Comparison of ENCODE assay signal across 1 cellular context in genomic region chr1:70205437-70206118, GRCh38.
TF ChIP-seq lines count a peak whose summit lies in the region.

LRRC40 (minus strand) TSS chr1:70205579; CDS start chr1:70205540, 39 bp downstream.

TF ChIP-seq in HepG2, 621 proteins besides CTCF, POLR2A, EP300 and RAD21 (continued from another document):
- TF ChIP-seq ZHX1 (CRISPR knock-in tag; IDR thresholded peaks at IDR 0.05; ENCODE audit: low read depth) = peak; percentile 88; the same call in 1 of the 2 replicates
- no peak for TF ChIP-seq DDIT3 (CRISPR knock-in tag; IDR thresholded peaks at IDR 0.05)
- peak; percentile 67 for TF ChIP-seq ZNF18 (CRISPR knock-in tag; IDR thresholded peaks at IDR 0.05; ENCODE audit: insufficient replicate concordance)
- no peak for TF ChIP-seq NFE2L2 (IDR thresholded peaks at IDR 0.05; ENCODE audit: low read length)
- peak; percentile 42; the same call in 1 of the 2 replicates for TF ChIP-seq GPN1 (CRISPR knock-in tag; IDR thresholded peaks at IDR 0.05; ENCODE audit: borderline replicate concordance)
- TF ChIP-seq HBP1 (CRISPR knock-in tag; IDR thresholded peaks at IDR 0.05; ENCODE audit: low read depth) = peak; percentile 95; the same call in 1 of the 2 replicates
- no peak for TF ChIP-seq NPAS2 (CRISPR knock-in tag; IDR thresholded peaks at IDR 0.05; ENCODE audit: borderline replicate concordance)
- TF ChIP-seq KDM2A (CRISPR knock-in tag; IDR thresholded peaks at IDR 0.05; ENCODE audit: borderline replicate concordance, low read depth) = peak; percentile 98
- TF ChIP-seq ZNF367 (CRISPR knock-in tag; IDR thresholded peaks at IDR 0.05; ENCODE audit: borderline replicate concordance) = no peak
- peak; percentile 44; the same call in 1 of the 2 replicates for TF ChIP-seq ZNF790 (CRISPR knock-in tag; IDR thresholded peaks at IDR 0.05; ENCODE audit: borderline replicate concordance)
- no peak for TF ChIP-seq ZNF432 (CRISPR knock-in tag; IDR thresholded peaks at IDR 0.05; ENCODE audit: borderline replicate concordance)
- TF ChIP-seq ZFP90 (CRISPR knock-in tag; IDR thresholded peaks at IDR 0.05; ENCODE audit: borderline replicate concordance) = peak; percentile 16; the same call in 1 of the 2 replicates
- no peak for TF ChIP-seq ZNF570 (CRISPR knock-in tag; IDR thresholded peaks at IDR 0.05; ENCODE audit: borderline replicate concordance)
- TF ChIP-seq SP2 (CRISPR knock-in tag; IDR thresholded peaks at IDR 0.05) = 0 out of 2 replicates have a peak, but pooled peaks have one; percentile 23
- TF ChIP-seq TOPORS (CRISPR knock-in tag; IDR thresholded peaks at IDR 0.05) = peak; percentile 94
- no peak for TF ChIP-seq ZFP82 (CRISPR knock-in tag; IDR thresholded peaks at IDR 0.05; ENCODE audit: borderline replicate concordance)
- no peak for TF ChIP-seq JDP2 (CRISPR knock-in tag; IDR thresholded peaks at IDR 0.05; ENCODE audit: borderline replicate concordance)
- TF ChIP-seq TRAFD1 (CRISPR knock-in tag; IDR thresholded peaks at IDR 0.05; ENCODE audit: borderline replicate concordance) = no peak
- TF ChIP-seq ZFP36L2 (CRISPR knock-in tag; IDR thresholded peaks at IDR 0.05) = 0 out of 2 replicates have a peak, but pooled peaks have one; percentile 32
- TF ChIP-seq HINFP (CRISPR knock-in tag; IDR thresholded peaks at IDR 0.05; ENCODE audit: low read depth) = peak; percentile 60; the same call in 1 of the 2 replicates
- no peak for TF ChIP-seq NFIB (CRISPR knock-in tag; IDR thresholded peaks at IDR 0.05; ENCODE audit: borderline replicate concordance)
- peak; percentile 43; the same call in 1 of the 2 replicates for TF ChIP-seq ZNF619 (CRISPR knock-in tag; IDR thresholded peaks at IDR 0.05)
- TF ChIP-seq CHD2 (IDR thresholded peaks at IDR 0.05; ENCODE audit: low read depth, low read length) = peak; percentile 33; the same call in 1 of the 2 replicates
- no peak for TF ChIP-seq ZBTB37 (CRISPR knock-in tag; IDR thresholded peaks at IDR 0.05)
- TF ChIP-seq SIX1 (CRISPR knock-in tag; IDR thresholded peaks at IDR 0.05; ENCODE audit: borderline replicate concordance) = no peak
- TF ChIP-seq ZSCAN20 (CRISPR knock-in tag; IDR thresholded peaks at IDR 0.05; ENCODE audit: borderline replicate concordance) = no peak
- no peak for TF ChIP-seq ZNF333 (CRISPR knock-in tag; IDR thresholded peaks at IDR 0.05; ENCODE audit: borderline replicate concordance)
- TF ChIP-seq CCAR2 (optimal IDR thresholded peaks at IDR 0.05; ENCODE audit: low read depth, low read length) = peak; percentile 31
- 0 out of 2 replicates have a peak, but pooled peaks have one; percentile 30 for TF ChIP-seq PCBP1 (IDR thresholded peaks at IDR 0.05; ENCODE audit: borderline replicate concordance, low read depth, low read length)
- TF ChIP-seq ZNF512B (CRISPR knock-in tag; IDR thresholded peaks at IDR 0.05; ENCODE audit: borderline replicate concordance) = no peak
- TF ChIP-seq KDM3A (CRISPR knock-in tag; IDR thresholded peaks at IDR 0.05; ENCODE audit: low read depth) = peak; percentile 97
- peak; percentile 97 for TF ChIP-seq ZNF224 (CRISPR knock-in tag; IDR thresholded peaks at IDR 0.05)
- no peak for TF ChIP-seq KDM6A (CRISPR knock-in tag; IDR thresholded peaks at IDR 0.05; ENCODE audit: low read depth)
